ENCODE assay signal across 8 cellular contexts in genomic region chr14:96501383-96501745, GRCh38. TPM values are rescaled to one million over a fixed set of nuclear protein-coding genes. Genes with fewer than 3 reads are reported as not detected.
DNase-seq lines count a peak whose midpoint lies in the region; TF ChIP-seq lines count a peak whose summit lies in the region.

No MANE protein-coding gene starts in this region.

- no peaks in the 10 kb centered on the region for H3K27me3 ChIP-seq in SJSA1 (replicated peaks)

- TF ChIP-seq CTCF in osteocyte (IDR thresholded peaks at IDR 0.05), result no peak

- H3K4me3 Mint-ChIP-seq in osteocyte (ENCODE audit: unreplicated experiment), result peak overlapping the region; percentile 98

- H3K36me3 ChIP-seq in SJSA1, result peaks cover 31% of the 10 kb centered on the region

- peaks cover 5% of the 10 kb centered on the region for H3K36me3 Mint-ChIP-seq in osteocyte (ENCODE audit: unreplicated experiment)

- peaks cover 13% of the 10 kb centered on the region for H3K27me3 Mint-ChIP-seq in osteocyte (ENCODE audit: unreplicated experiment)

- H3K9me3 Mint-ChIP-seq in osteocyte (ENCODE audit: unreplicated experiment), result no peaks in the 10 kb centered on the region

- DNase-seq in DMS53 (lab: John Stamatoyannopoulos, UW) (peak; percentile 62), DMS53 treated with DMSO at 0.1 percent for 48 hours (lab: John Stamatoyannopoulos, UW; ENCODE audit: unreplicated experiment) (no peak), SJSA1 (ENCODE audit: low read depth in 1 of 2, low spot score in 2 of 2) (no peak), epithelial cell of prostate (ENCODE audit: low read depth, low spot score) (no peak), osteocyte (ENCODE audit: extremely low spot score, unreplicated experiment) (no peak), COLO668 (lab: John Stamatoyannopoulos, UW; ENCODE audit: unreplicated experiment) (no peak), NCI-H2107 (lab: John Stamatoyannopoulos, UW) (no peak), activated gamma-delta T cell (lab: John Stamatoyannopoulos, UW) (no peak)

- no peaks in the 10 kb centered on the region for H3K9me3 ChIP-seq in SJSA1 (replicated peaks)

- 0 out of 2 replicates have a peak overlapping the region, but pooled peaks have one; percentile 94 for H3K27ac ChIP-seq in SJSA1
- H3K27ac ChIP-seq in epithelial cell of prostate, result peak overlapping the region; percentile 73

- H3K27ac Mint-ChIP-seq in osteocyte (ENCODE audit: unreplicated experiment), result peak overlapping the region; percentile 99

- peak overlapping the region; percentile 80 for H3K4me3 ChIP-seq in SJSA1

- H3K4me1 ChIP-seq in SJSA1 (replicated peaks), result peaks cover 14% of the 10 kb centered on the region

- peaks cover 35% of the 10 kb centered on the region for H3K4me1 Mint-ChIP-seq in osteocyte (ENCODE audit: unreplicated experiment)

RNA-seq across cellular contexts. Expression of gene PAPOLA, which starts 0.8 kb away (rescaled TPM):
- 61.6 and 86.2 TPM in 2 replicates for total RNA-seq in SJSA1 (2014; rRNA removed; shearing (Covaris generic))
- 143 and 144 TPM in 2 replicates for total RNA-seq in osteocyte
